22 cellular contexts compared by ENCODE assay signal in the genomic region with DNA sequence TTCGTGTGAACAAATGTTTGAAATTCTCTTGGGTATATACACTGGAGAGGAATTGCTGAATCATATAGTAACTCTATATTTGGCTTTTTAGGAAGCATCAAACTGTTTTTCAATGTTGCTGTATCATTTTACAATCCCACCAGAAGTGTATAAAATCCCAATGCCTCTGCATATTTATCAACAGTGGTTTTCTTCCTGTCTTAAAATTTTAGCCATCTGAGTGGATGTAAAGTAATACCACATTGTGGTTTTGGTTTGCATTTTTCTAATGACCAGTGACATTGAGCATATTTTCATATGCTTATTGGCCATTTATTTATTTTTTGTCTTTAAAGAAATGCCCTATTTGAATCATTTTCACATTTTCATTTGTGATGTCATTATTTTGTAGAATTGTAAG. TPM values are rescaled to one million over a fixed set of nuclear protein-coding genes. Genes with fewer than 3 reads are reported as not detected.
"Had no signal": no experiment of that assay in that cellular context is flagged by ENCODE, and none has a peak within 500 bp of the region (broad histone marks: within the 10 kb centered on the region; RNA-seq: fewer than 3 reads in every experiment).

No MANE protein-coding gene starts in this region.

- H3K4me3 ChIP-seq: cardiac muscle cell, MG63, Peyer's patch, SJSA1 had no signal

- DNase-seq: activated CD4-positive, alpha-beta T cell treated with anti-CD3 and anti-CD28 coated beads for 4 hours; activated CD8-positive, alpha-beta memory T cell treated with anti-CD3 and anti-CD28 coated beads, Interleukin-2, amount 50 U/mL, for 4 hours; activated CD8-positive, alpha-beta T cell treated with anti-CD3 and anti-CD28 coated beads for 36 hours; activated naive CD4-positive, alpha-beta T cell treated with anti-CD3 and anti-CD28 coated beads, Interleukin-2, amount 50 U/mL, for 16 hours; activated naive CD8-positive, alpha-beta T cell treated with anti-CD3 and anti-CD28 coated beads, Interleukin-2, amount 10 ng/mL, durations not matched to agents 7 days and 5 days; aorta; brain microvascular endothelial cell; MG63; MV-4-11; NCI-H1092 treated with DMSO at 0.1 percent for 48 hours; NCI-H1417 treated with DMSO at 0.1 percent for 48 hours; NCI-H1694; NCI-H2029; NCI-H2107; NCI-H446; NCI-H524; Peyer's patch; Right ventricle myocardium superior; T-helper 1 cell had no signal

RNA-seq across cellular contexts. Expression of a gene that starts 22.8 kb away (rescaled TPM):
- total RNA-seq: activated CD8-positive, alpha-beta T cell treated with anti-CD3 and anti-CD28 coated beads for 36 hours; activated naive CD8-positive, alpha-beta T cell treated with anti-CD3 and anti-CD28 coated beads, Interleukin-2, amount 10 ng/mL, durations not matched to agents 7 days and 5 days; T-helper 2 cell treated with Interferon-gamma antibody and Interleukin-4, amounts not matched to agents 100 ng/mL and 5 ng/mL, for 36 hours had no signal
- polyA plus RNA-seq: aorta had no signal
